10 cellular contexts compared by ENCODE assay signal in genomic region chr6:33384581-33385020, GRCh38. TPM values are rescaled to one million over a fixed set of nuclear protein-coding genes. Genes with fewer than 3 reads are reported as not detected.
A peak's percentile ranks its signal among the peaks of the same experiment; 100 is the strongest.
DNase-seq lines count a peak whose midpoint lies in the region; ATAC-seq, FAIRE-seq and TF ChIP-seq lines count a peak whose summit lies in the region.
"Had no signal": no experiment of that assay in that cellular context is flagged by ENCODE, and none has a peak within 500 bp of the region (broad histone marks: within the 10 kb centered on the region; RNA-seq: fewer than 3 reads in every experiment).

No MANE protein-coding gene starts in this region.

- DNase-seq in GM03348 (ENCODE audit: low spot score) (peak; percentile 81), RCC 7860 (ENCODE audit: low spot score) (peak; percentile 16), fibroblast of the aortic adventitia (ENCODE audit: low read depth) (peak; percentile 87), retina (peak; percentile 28), NCI-H1930 (lab: John Stamatoyannopoulos, UW) (no peak)
- no peak for DNase-seq in stimulated activated CD4-positive, alpha-beta T cell treated with anti-CD3 and anti-CD28 coated beads, Interleukin-2, amount 100 ng/mL, for 24 hours
- no peak for DNase-seq in activated T-cell treated with anti-CD3 and anti-CD28 coated beads, Interleukin-2, amount 50 U/mL, for 1 hour
- DNase-seq: activated CD8-positive, alpha-beta memory T cell treated with anti-CD3 and anti-CD28 coated beads for 24 hours; MM.1S had no signal

- ATAC-seq in HG03097 (IDR thresholded peaks at IDR 0.05; ENCODE audit: low FRiP score, unreplicated experiment): no peak

- peak; percentile 68 for TF ChIP-seq CTCF in fibroblast of the aortic adventitia (IDR thresholded peaks at IDR 0.05; ENCODE audit: insufficient read depth, low read length)

- no peak overlapping the region for H3K4me3 ChIP-seq in fibroblast of the aortic adventitia (ENCODE audit: low read depth, low read length)

- FAIRE-seq in RCC 7860 (lab: Jason Lieb, UNC): no peak

RNA-seq across cellular contexts. Expression of gene KIFC1, which starts 7.0 kb away (rescaled TPM):
- total RNA-seq in fibroblast of the aortic adventitia (ENCODE audit: low replicate concordance): 49.3 TPM in 1 of 2 replicates, not detected in the other

RNA-seq across cellular contexts. Expression of gene PHF1, which starts 26.2 kb away (rescaled TPM):
- 18.9 and 20.9 TPM in 2 replicates for total RNA-seq in fibroblast of the aortic adventitia (ENCODE audit: low replicate concordance)

RNA-seq across cellular contexts. Expression of gene CUTA, which starts 33.3 kb away (rescaled TPM):
- total RNA-seq in fibroblast of the aortic adventitia (ENCODE audit: low replicate concordance): 106 and 522 TPM in 2 replicates

RNA-seq across cellular contexts. Expression of gene SYNGAP1, which starts 35.3 kb away (rescaled TPM):
- 3.3 and 7.6 TPM in 2 replicates for total RNA-seq in fibroblast of the aortic adventitia (ENCODE audit: low replicate concordance)

Comparison
In these comparisons a context has a peak if more than half of its experiments do, and no peak if none do; other contexts are left out.
1. DNase-seq: peak in GM03348 (single experiment), RCC 7860 (single experiment), fibroblast of the aortic adventitia (single experiment) and retina (single experiment); none in stimulated activated CD4-positive, alpha-beta T cell treated with anti-CD3 and anti-CD28 coated beads, Interleukin-2, amount 100 ng/mL, for 24 hours (0 of 2), activated T-cell treated with anti-CD3 and anti-CD28 coated beads, Interleukin-2, amount 50 U/mL, for 1 hour (single experiment) and NCI-H1930 (0 of 2).